ENCODE assay signal across 1 cellular context in the genomic region with DNA sequence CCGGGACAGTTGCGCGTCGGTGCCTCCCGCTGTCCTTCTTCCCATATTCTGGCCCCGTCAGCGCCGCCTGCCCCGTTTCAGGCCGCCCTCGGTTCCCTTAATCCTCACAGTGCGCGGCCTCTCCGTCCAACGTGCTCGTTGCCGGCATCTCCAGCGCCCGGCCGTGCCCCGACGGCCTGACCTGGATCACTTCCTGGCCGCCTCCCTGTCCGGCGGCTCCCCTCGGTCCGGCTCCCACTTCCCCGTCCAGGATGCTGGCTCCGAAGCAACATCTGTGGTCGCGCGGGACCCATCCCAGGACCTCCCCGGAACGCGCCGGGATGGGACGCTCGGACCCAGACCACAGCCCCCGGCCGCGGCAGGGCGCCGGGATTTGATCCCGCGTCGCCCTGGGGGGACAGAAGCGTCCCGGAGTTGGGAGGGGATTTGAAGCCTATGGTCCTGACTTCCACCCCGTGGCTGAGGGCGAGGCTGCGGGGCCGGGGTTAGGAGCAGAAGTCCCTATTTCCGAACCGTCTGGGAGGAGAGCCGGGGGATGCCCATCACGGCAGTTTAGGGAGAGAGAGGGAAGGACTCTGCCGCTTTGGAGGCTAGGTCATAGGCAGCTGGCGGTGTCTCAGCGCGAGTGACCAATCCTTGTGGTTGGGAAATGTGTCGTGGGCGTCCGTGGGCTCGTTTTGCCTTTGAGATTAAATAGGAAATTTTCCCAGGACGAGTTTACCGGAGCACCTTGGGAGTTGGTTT.
TF ChIP-seq lines count a peak whose summit lies in the region.

No MANE protein-coding gene starts in this region.

TF ChIP-seq in endothelial cell of umbilical vein, 7 proteins besides CTCF, POLR2A, EP300 and RAD21:
- TF ChIP-seq MYC (IDR thresholded peaks at IDR 0.05; ENCODE audit: low read depth, low read length) = no peak
